ENCODE assay signal across 1 cellular context in genomic region chr10:71372882-71373495, GRCh38.
TF ChIP-seq lines count a peak whose summit lies in the region.

No MANE protein-coding gene starts in this region.

TF ChIP-seq in GM12878, 131 proteins besides CTCF, POLR2A, EP300 and RAD21 (continued from another document):
- peak; percentile 55; the same call in 1 of the 2 replicates for TF ChIP-seq ZBTB40 (IDR thresholded peaks at IDR 0.05; ENCODE audit: borderline replicate concordance)
- 0 out of 2 replicates have a peak, but pooled peaks have one; percentile 29 for TF ChIP-seq JUND (IDR thresholded peaks at IDR 0.05; ENCODE audit: low read depth, low read length)
- TF ChIP-seq MEF2B (IDR thresholded peaks at IDR 0.05; ENCODE audit: partially characterized antibody, poor library complexity, severe bottlenecking), result peak; percentile 58
- TF ChIP-seq POU2F2 (IDR thresholded peaks at IDR 0.05; ENCODE audit: borderline replicate concordance, low read depth, low read length), result no peak; the same call in 2 of the 3 replicates
- no peak for TF ChIP-seq CEBPB (IDR thresholded peaks at IDR 0.05; ENCODE audit: borderline replicate concordance in 1 of 2, low read depth in 2 of 2, low read length in 2 of 2)
- TF ChIP-seq RAD51 (IDR thresholded peaks at IDR 0.05), result peak; percentile 43; the same call in 1 of the 2 replicates
- peak; percentile 89; the same call in 1 of the 2 replicates for TF ChIP-seq RCOR1 (conservative IDR thresholded peaks at IDR 0.05; ENCODE audit: low read depth, low read length)
- TF ChIP-seq SREBF1 (IDR thresholded peaks at IDR 0.05; ENCODE audit: low read length), result no peak
- peak; percentile 89 for TF ChIP-seq BCL11A (IDR thresholded peaks at IDR 0.05; ENCODE audit: low read depth, low read length)
- peak; percentile 99 for TF ChIP-seq SPI1 (IDR thresholded peaks at IDR 0.05; ENCODE audit: borderline replicate concordance, insufficient read depth, low read depth, low read length)
- no peak for TF ChIP-seq CUX1 (IDR thresholded peaks at IDR 0.05; ENCODE audit: insufficient replicate concordance, low read depth, low read length)
- TF ChIP-seq MTA2 (IDR thresholded peaks at IDR 0.05; ENCODE audit: low read depth), result peak; percentile 97
- peak; percentile 79 for TF ChIP-seq SKIL (IDR thresholded peaks at IDR 0.05; ENCODE audit: low read depth, poor library complexity, severe bottlenecking)
- peak; percentile 92; the same call in 1 of the 2 replicates for TF ChIP-seq BACH1 (IDR thresholded peaks at IDR 0.05; ENCODE audit: borderline replicate concordance)
- TF ChIP-seq KLF5 (IDR thresholded peaks at IDR 0.05; ENCODE audit: partially characterized antibody), result peak; percentile 34
- peak; percentile 86 for TF ChIP-seq CHD2 (IDR thresholded peaks at IDR 0.05; ENCODE audit: borderline replicate concordance, low read depth, low read length)
- TF ChIP-seq PAX5 (IDR thresholded peaks at IDR 0.05; ENCODE audit: borderline replicate concordance, low read depth, low read length), result 0 out of 2 replicates have a peak, but pooled peaks have one; percentile 52
- peak; percentile 70 for TF ChIP-seq JUNB (IDR thresholded peaks at IDR 0.05)
